ENCODE assay signal across 18 cellular contexts in genomic region chr16:80992676-80993292, GRCh38. TPM values are rescaled to one million over a fixed set of nuclear protein-coding genes. Genes with fewer than 3 reads are reported as not detected.
DNase-seq lines count a peak whose midpoint lies in the region; ATAC-seq and TF ChIP-seq lines count a peak whose summit lies in the region.
"Had no signal": no experiment of that assay in that cellular context is flagged by ENCODE, and none has a peak within 500 bp of the region (broad histone marks: within the 10 kb centered on the region; RNA-seq: fewer than 3 reads in every experiment).

No MANE protein-coding gene starts in this region.

- CTCF ChIA-PET in HEK293T (lab: Yijun Ruan, JAX) = interaction anchor here (1.9 kb wide), 1 partner anchor 12 kb away, joined by 7 read pairs; no protein-coding TSS in a partner anchor

- peak overlapping the region; percentile 11 for H3K27ac Mint-ChIP-seq in endodermal cell
- peak overlapping the region; percentile 89 for H3K27ac Mint-ChIP-seq in mesothelial cell of epicardium

- POLR2A ChIA-PET in HEK293T (lab: Yijun Ruan, JAX) = interaction anchor here (0.9 kb wide), 2 partner anchors 14 to 84 kb away, joined by 3 to 4 read pairs; partner anchors contain the start of genes C16orf46, CENPN and CMC2

- H3K4me3 ChIP-seq in AG09309 (ENCODE audit: control insufficient read depth, low read depth, low read length) (peak overlapping the region; percentile 9; the same call in 1 of the 2 replicates), RWPE2 (ENCODE audit: severe bottlenecking) (no peak overlapping the region), endodermal cell (ENCODE audit: low read length) (no peak overlapping the region)
- H3K4me3 ChIP-seq: GM12878, tibial nerve had no signal

- H3K4me1 Mint-ChIP-seq in endodermal cell = peaks cover 24% of the 10 kb centered on the region
- H3K4me1 Mint-ChIP-seq in mesothelial cell of epicardium = peaks cover 23% of the 10 kb centered on the region

- H3K9me3 ChIP-seq in RWPE2 (ENCODE audit: severe bottlenecking) (no peaks in the 10 kb centered on the region), endodermal cell (ENCODE audit: control insufficient read depth, low read length) (no peaks in the 10 kb centered on the region)
- H3K9me3 ChIP-seq: tibial nerve had no signal

- H3K4me1 ChIP-seq in RWPE2 (ENCODE audit: insufficient read depth, poor library complexity, severe bottlenecking) = peaks cover 32% of the 10 kb centered on the region
- peaks cover 8% of the 10 kb centered on the region for H3K4me1 ChIP-seq in endodermal cell (ENCODE audit: control insufficient read depth, insufficient read depth, low read length)

- no peaks in the 10 kb centered on the region for H3K27me3 ChIP-seq in RWPE2 (ENCODE audit: insufficient read depth, poor library complexity, severe bottlenecking)
- H3K27me3 ChIP-seq in endodermal cell (ENCODE audit: control insufficient read depth, insufficient read depth, low read length, poor library complexity, severe bottlenecking) = no peaks in the 10 kb centered on the region
- H3K27me3 ChIP-seq: tibial nerve had no signal

- H3K36me3 Mint-ChIP-seq in endodermal cell (ENCODE audit: low read depth) (peaks cover 12% of the 10 kb centered on the region), mesothelial cell of epicardium (peaks cover 4% of the 10 kb centered on the region)

- WGBS in endodermal cell (ENCODE audit: insufficient coverage in 1 of 2, insufficient read length in 1 of 2), 2 experiments = 60% methylated on average over 3 of the region's 3 CpGs; no CpG with 5 or more reads in 1 of the 2 experiments

- ATAC-seq in RWPE2 (ENCODE audit: low read depth) = no peak
- ATAC-seq: GM12878 had no signal

- TF ChIP-seq CTCF in AG09309 (IDR thresholded peaks at IDR 0.05; ENCODE audit: control insufficient read depth, insufficient read depth, low read depth, low read length, missing control alignments) (no peak), RWPE2 (IDR thresholded peaks at IDR 0.05; ENCODE audit: poor library complexity, severe bottlenecking) (no peak), endodermal cell (conservative IDR thresholded peaks at IDR 0.05) (no peak), mesothelial cell of epicardium (IDR thresholded peaks at IDR 0.05; ENCODE audit: unreplicated experiment) (no peak)

- H3K9me3 Mint-ChIP-seq in endodermal cell = no peaks in the 10 kb centered on the region
- H3K9me3 Mint-ChIP-seq in mesothelial cell of epicardium = no peaks in the 10 kb centered on the region
- H3K9me3 Mint-ChIP-seq: CD14-positive monocyte had no signal

- peak overlapping the region; percentile 48 for H3K27ac ChIP-seq in RWPE2 (ENCODE audit: poor library complexity, severe bottlenecking)
- no peak overlapping the region for H3K27ac ChIP-seq in endodermal cell (ENCODE audit: low read depth, low read length)

- H3K36me3 ChIP-seq in RWPE2 (ENCODE audit: low read depth) (peaks cover 29% of the 10 kb centered on the region), endodermal cell (ENCODE audit: control insufficient read depth, insufficient read depth, low read length) (peaks cover 23% of the 10 kb centered on the region)
- H3K36me3 ChIP-seq: tibial nerve had no signal

- DNase-seq in AG09309 (ENCODE audit: low read depth) = no peak
- DNase-seq in RWPE2 (ENCODE audit: low spot score) = no peak
- no peak for DNase-seq in endodermal cell
- no peak for DNase-seq in mesothelial cell of epicardium (ENCODE audit: low spot score in 2 of 2, unreplicated experiment in 2 of 2)
- no peak for DNase-seq in GDM1 (lab: John Stamatoyannopoulos, UW)
- no peak for DNase-seq in HEK293T (ENCODE audit: extremely low spot score)
- DNase-seq in HK-2 (ENCODE audit: unreplicated experiment) = no peak
- DNase-seq in activated CD4-positive, CD25-positive, alpha-beta regulatory T cell (lab: John Stamatoyannopoulos, UW) = no peak
- DNase-seq: activated CD4-positive, alpha-beta T cell treated with anti-CD3 and anti-CD28 coated beads, Interleukin-2, amount 50 U/mL, for 4 hours; aorta; effector CD4-positive, alpha-beta T cell; NCI-H187 treated with DMSO at 0.1 percent for 48 hours; NCI-H526; stimulated activated CD4-positive, alpha-beta T cell treated with anti-CD3 and anti-CD28 coated beads, Interleukin-1b, Interleukin-23, amount 100 ng/mL, for 48 hours; T-helper 9 cell had no signal

- H3K9ac ChIP-seq in endodermal cell (ENCODE audit: extremely low read depth, low read length, poor library complexity, severe bottlenecking) = no peak overlapping the region

- H3K4me3 Mint-ChIP-seq in endodermal cell (no peak overlapping the region), mesothelial cell of epicardium (no peak overlapping the region)
- H3K4me3 Mint-ChIP-seq: CD14-positive monocyte had no signal

- H3K27me3 Mint-ChIP-seq in endodermal cell (ENCODE audit: insufficient read depth) (no peaks in the 10 kb centered on the region), mesothelial cell of epicardium (ENCODE audit: low read depth) (no peaks in the 10 kb centered on the region)

TF ChIP-seq in HEK293T, 16 proteins besides CTCF, POLR2A, EP300 and RAD21:
- TF ChIP-seq BHLHE40 (IDR thresholded peaks at IDR 0.05; ENCODE audit: borderline replicate concordance) (no peak), PKNOX1 (IDR thresholded peaks at IDR 0.05) (no peak), L3MBTL2 (conservative IDR thresholded peaks at IDR 0.05) (no peak), LEF1 (IDR thresholded peaks at IDR 0.05; ENCODE audit: borderline replicate concordance) (no peak), NFRKB (IDR thresholded peaks at IDR 0.05) (no peak), FOXA1 (IDR thresholded peaks at IDR 0.05) (no peak), ARNT (IDR thresholded peaks at IDR 0.05) (no peak), SUZ12 (IDR thresholded peaks at IDR 0.05) (no peak)

RNA-seq across cellular contexts. Expression of gene CMC2, which starts 13.9 kb away (rescaled TPM):
- total RNA-seq in endodermal cell (100 to 1,000 TPM in 1 of 2 donors, 10 to 100 TPM in 1; 73.8 to 103 TPM), mesothelial cell of epicardium (33.2 to 35.1 TPM (median 34.0 TPM) in 3 replicates)
- polyA plus RNA-seq in endodermal cell (2013, experiment 1 of 2) = 127 TPM
- 147 TPM for polyA plus RNA-seq in endodermal cell (2013, experiment 2 of 2)

RNA-seq across cellular contexts. Expression of gene CENPN, which starts 14.2 kb away (rescaled TPM):
- total RNA-seq in endodermal cell (10 to 100 TPM; 45.1 to 52.8 TPM), mesothelial cell of epicardium (13.1 to 16.4 TPM (median 14.6 TPM) in 3 replicates)
- polyA plus RNA-seq in endodermal cell (2013, experiment 1 of 2) = 53.6 TPM
- 55.8 TPM for polyA plus RNA-seq in endodermal cell (2013, experiment 2 of 2)

RNA-seq across cellular contexts. Expression of gene ATMIN, which starts 42.9 kb away (rescaled TPM):
- total RNA-seq in endodermal cell = 10 to 100 TPM; 45.7 to 53.6 TPM
- 56.0 TPM for polyA plus RNA-seq in endodermal cell (2013, experiment 1 of 2)
- 54.3 TPM for polyA plus RNA-seq in endodermal cell (2013, experiment 2 of 2)
- 43.1 to 45.6 TPM (median 43.2 TPM) in 3 replicates for total RNA-seq in mesothelial cell of epicardium
